Comparison of ENCODE assay signal across 9 cellular contexts in genomic region chr14:97978336-97978735, GRCh38.
DNase-seq lines count a peak whose midpoint lies in the region; ATAC-seq and TF ChIP-seq lines count a peak whose summit lies in the region.
"Had no signal": no experiment of that assay in that cellular context is flagged by ENCODE, and none has a peak within 500 bp of the region (broad histone marks: within the 10 kb centered on the region; RNA-seq: fewer than 3 reads in every experiment).

No MANE protein-coding gene starts in this region.

- ATAC-seq in lower lobe of right lung (peak; percentile 87 to 95), GM18502 (IDR thresholded peaks at IDR 0.05; ENCODE audit: poor library complexity, unreplicated experiment) (no peak)

- H3K27me3 ChIP-seq in lower lobe of right lung (ENCODE audit: low read depth): no peaks in the 10 kb centered on the region
- H3K27me3 ChIP-seq: neutrophil had no signal

- peak overlapping the region; percentile 58 for H3K27ac ChIP-seq in cingulate gyrus (ENCODE audit: low read depth, low read length)
- H3K27ac ChIP-seq in lower lobe of right lung: peak overlapping the region; percentile 74
- H3K27ac ChIP-seq: neutrophil had no signal

- intact Hi-C loops in lower lobe of right lung (cut with DNase I): no loop called here

- H3K9me3 ChIP-seq in lower lobe of right lung: no peaks in the 10 kb centered on the region
- H3K9me3 ChIP-seq: neutrophil had no signal

- H3K4me1 ChIP-seq in lower lobe of right lung: peaks cover 12% of the 10 kb centered on the region

- peak overlapping the region; percentile 52 for H3K4me3 ChIP-seq in lower lobe of right lung

- DNase-seq in COLO829 (ENCODE audit: low spot score): peak; percentile 26
- DNase-seq in NCI-H2107 (lab: John Stamatoyannopoulos, UW): peak; percentile 86
- DNase-seq in activated CD4-positive, alpha-beta T cell treated with anti-CD3 and anti-CD28 coated beads, Interleukin-2, amount 50 U/mL, for 24 hours (ENCODE audit: low read depth in 1 of 2, low spot score in 1 of 2): peak; percentile 51 to 83
- peak; percentile 77 for DNase-seq in lower lobe of right lung
- DNase-seq in stimulated activated CD4-positive, alpha-beta T cell treated with anti-CD3 and anti-CD28 coated beads, TNF-alpha, amount 100 ng/mL, for 24 hours (ENCODE audit: low read depth in 3 of 3): peak; percentile 56 to 85 (median 69)
- no peak for DNase-seq in GF-D8 (lab: John Stamatoyannopoulos, UW)

- no peaks in the 10 kb centered on the region for H3K36me3 ChIP-seq in lower lobe of right lung
- H3K36me3 ChIP-seq: neutrophil had no signal

- TF ChIP-seq CTCF in lower lobe of right lung (IDR thresholded peaks at IDR 0.05): peak; percentile 40
